25 cellular contexts compared by ENCODE assay signal in genomic region chr3:37266809-37267208, GRCh38.
"Had no signal": no experiment of that assay in that cellular context is flagged by ENCODE, and none has a peak within 500 bp of the region (broad histone marks: within the 10 kb centered on the region; RNA-seq: fewer than 3 reads in every experiment).

No MANE protein-coding gene starts in this region.

- H3K36me3 ChIP-seq: colonic mucosa, pancreas, right atrium auricular region, thyroid gland, vagina had no signal

- H3K27ac Mint-ChIP-seq: dendritic cell treated with granulocyte-macrophage colony-stimulating factor and Interleukin-4, amounts not matched to agents 40 ng/mL and 50 ng/mL, for 4 days had no signal

- H3K9me3 Mint-ChIP-seq: dendritic cell treated with granulocyte-macrophage colony-stimulating factor and Interleukin-4, amounts not matched to agents 40 ng/mL and 50 ng/mL, for 4 days; endodermal cell; immature natural killer cell; natural killer cell; neural crest cell had no signal

- H3K9me3 ChIP-seq: colonic mucosa, esophagus muscularis mucosa, lower lobe of right lung, neutrophil, pancreas, right atrium auricular region, spleen, stomach, thyroid gland, vagina had no signal

- FAIRE-seq: pancreas had no signal

- H3K4me3 ChIP-seq: colonic mucosa, esophagus muscularis mucosa, lower lobe of right lung, pancreas, right atrium auricular region, spleen, stomach, thyroid gland, vagina had no signal

- H3K4me3 Mint-ChIP-seq: dendritic cell treated with granulocyte-macrophage colony-stimulating factor and Interleukin-4, amounts not matched to agents 40 ng/mL and 50 ng/mL, for 4 days; endodermal cell; immature natural killer cell; natural killer cell; neural crest cell had no signal

- DNase-seq: colonic mucosa; effector CD8-positive, alpha-beta T cell; endodermal cell; foreskin keratinocyte; hypothalamus; immature natural killer cell; islet precursor cell; kidney glomerular epithelial cell; left colon; left ventricle myocardium superior; lower lobe of right lung; natural killer cell; pancreas; spleen; stimulated activated naive CD4-positive, alpha-beta T cell treated with Interleukin-2 at 50 U/mL for 16 hours; stomach; thyroid gland; trophoblast cell had no signal

- H3K27me3 ChIP-seq: colonic mucosa, esophagus muscularis mucosa, foreskin keratinocyte, neutrophil, pancreas, right atrium auricular region, spleen, stomach, thyroid gland, vagina had no signal

- H3K27me3 Mint-ChIP-seq: dendritic cell treated with granulocyte-macrophage colony-stimulating factor and Interleukin-4, amounts not matched to agents 40 ng/mL and 50 ng/mL, for 4 days had no signal

- ATAC-seq: foreskin keratinocyte, left colon, left ventricle myocardium superior, lower lobe of right lung, natural killer cell, pancreas, sciatic nerve had no signal

- H3K4me1 Mint-ChIP-seq: neural crest cell had no signal

- H3K4me1 ChIP-seq: colonic mucosa, foreskin keratinocyte, lower lobe of right lung, pancreas, thyroid gland had no signal

- H3K36me3 Mint-ChIP-seq: immature natural killer cell, natural killer cell had no signal

- H3K27ac ChIP-seq: colonic mucosa, esophagus muscularis mucosa, foreskin keratinocyte, lower lobe of right lung, neutrophil, pancreas, right atrium auricular region, spleen, stomach, thyroid gland, vagina had no signal
